14 cellular contexts compared by ENCODE assay signal in genomic region chr6:116446399-116446798, GRCh38. TPM values are rescaled to one million over a fixed set of nuclear protein-coding genes. Genes with fewer than 3 reads are reported as not detected.
DNase-seq lines count a peak whose midpoint lies in the region; ATAC-seq and TF ChIP-seq lines count a peak whose summit lies in the region.
"Had no signal": no experiment of that assay in that cellular context is flagged by ENCODE, and none has a peak within 500 bp of the region (broad histone marks: within the 10 kb centered on the region; RNA-seq: fewer than 3 reads in every experiment).

No MANE protein-coding gene starts in this region.

- DNase-seq in AG10803 (ENCODE audit: low read depth) (peak; percentile 63), KG1 (lab: John Stamatoyannopoulos, UW) (peak; percentile 30), SKM-1 treated with dmso at 0.1 percent for 144 hours (lab: John Stamatoyannopoulos, UW; ENCODE audit: unreplicated experiment) (peak; percentile 58), iris pigment epithelial cell (ENCODE audit: low read depth) (peak; percentile 47), dorsolateral prefrontal cortex (no peak)
- no peak for DNase-seq in activated naive CD4-positive, alpha-beta T cell (lab: John Stamatoyannopoulos, UW)
- DNase-seq: activated effector memory CD4-positive, alpha-beta T cell treated with Interleukin-2 at 50 U/mL for 16 hours; NCI-H446 treated with DMSO at 0.1 percent for 48 hours; stimulated activated CD4-positive, alpha-beta T cell treated with anti-CD3 and anti-CD28 coated beads, Interleukin-2, amount 100 ng/mL, for 24 hours had no signal

- no peak overlapping the region for H3K27ac ChIP-seq in dorsolateral prefrontal cortex
- H3K27ac ChIP-seq: breast epithelium, prostate gland had no signal

- H3K27me3 ChIP-seq in dorsolateral prefrontal cortex, result no peaks in the 10 kb centered on the region
- H3K27me3 ChIP-seq: breast epithelium had no signal

- intact Hi-C loops in dorsolateral prefrontal cortex (cut with DNase I), result no loop called here

- ATAC-seq in HG03159 (IDR thresholded peaks at IDR 0.05; ENCODE audit: unreplicated experiment), result no peak
- no peak for ATAC-seq in HG03571 (IDR thresholded peaks at IDR 0.05; ENCODE audit: unreplicated experiment)
- ATAC-seq: stimulated activated memory B cell treated with anti-CD40 and anti-IgM and Interleukin-4, amounts not matched to agents 10 μg/mL and 1 μg/mL and 100 μg/mL, for 72 hours had no signal

- H3K4me3 ChIP-seq in AG10803 (ENCODE audit: low read length) (no peak overlapping the region), dorsolateral prefrontal cortex (no peak overlapping the region)
- H3K4me3 ChIP-seq: breast epithelium, prostate gland had no signal

- TF ChIP-seq CTCF in AG10803 (conservative IDR thresholded peaks at IDR 0.05; ENCODE audit: low read length) (no peak), dorsolateral prefrontal cortex (IDR thresholded peaks at IDR 0.05 in 54 of 56, conservative IDR thresholded peaks at IDR 0.05 in 2 of 56; ENCODE audit: low read depth in 1 of 56, partially characterized antibody in 56 of 56) (no peak)

RNA-seq across cellular contexts. Expression of gene CALHM6, which starts 14.8 kb away (rescaled TPM):
- 1 to 10 TPM in 62 of 120 experiments, under 1 TPM in 21, not detected in 37; 0.44 to 7.3 (median 1.7) TPM for total RNA-seq in dorsolateral prefrontal cortex

Comparison
In these comparisons a context has a peak if more than half of its experiments do, and no peak if none do; other contexts are left out.
1. DNase-seq: peak in AG10803 (single experiment), KG1 (single experiment), SKM-1 treated with dmso at 0.1 percent for 144 hours (single experiment) and iris pigment epithelial cell (single experiment); none in activated naive CD4-positive, alpha-beta T cell (0 of 4) and dorsolateral prefrontal cortex (0 of 10).